ENCODE assay signal across 8 cellular contexts in genomic region chr17:20121359-20122235, GRCh38.
A peak's percentile ranks its signal among the peaks of the same experiment; 100 is the strongest.
DNase-seq lines count a peak whose midpoint lies in the region; ATAC-seq lines count a peak whose summit lies in the region.

No MANE protein-coding gene starts in this region.

- DNase-seq in activated gamma-delta T cell treated with Interleukin-2 at 50 U/mL for 16 hours (peak; percentile 66), activated gamma-delta T cell (lab: John Stamatoyannopoulos, UW) (no peak), NCI-H526 treated with DMSO at 0.1 percent for 48 hours (lab: John Stamatoyannopoulos, UW) (peak; percentile 1), memory B cell (ENCODE audit: low spot score in 2 of 2) (peak; percentile 67 to 70)
- peak; percentile 42 to 49 for DNase-seq in activated CD8-positive, alpha-beta memory T cell treated with anti-CD3 and anti-CD28 coated beads for 1 hour (ENCODE audit: extremely low read depth in 1 of 2, low read depth in 1 of 2)
- DNase-seq in effector CD4-positive, alpha-beta T cell, result peak; percentile 56
- peak; percentile 43 for DNase-seq in stimulated activated CD8-positive, alpha-beta memory T cell treated with anti-CD3 and anti-CD28 coated beads, Interleukin-12 subunit alpha, Interleukin-12 subunit beta, amount 100 ng/mL, for 4 hours (ENCODE audit: low read depth)

- H3K36me3 Mint-ChIP-seq in memory B cell, result no peaks in the 10 kb centered on the region

- H3K27me3 Mint-ChIP-seq in memory B cell, result peaks cover 6% of the 10 kb centered on the region

- no peak overlapping the region for H3K4me3 Mint-ChIP-seq in memory B cell

- peak; percentile 85 for ATAC-seq in memory B cell (ENCODE audit: low read depth)
- ATAC-seq in HG02642 (IDR thresholded peaks at IDR 0.05; ENCODE audit: poor library complexity, unreplicated experiment), result no peak

- no peaks in the 10 kb centered on the region for H3K9me3 Mint-ChIP-seq in memory B cell

- H3K4me1 Mint-ChIP-seq in memory B cell, result peaks cover 2% of the 10 kb centered on the region

- no peak overlapping the region for H3K27ac Mint-ChIP-seq in memory B cell
